ENCODE assay signal across 1 cellular context in genomic region chr6:18154507-18155272, GRCh38.
TF ChIP-seq lines count a peak whose summit lies in the region.

Gene TPMT (minus strand): TSS chr6:18155077. CDS start chr6:18149127, 5,950 bp downstream.

TF ChIP-seq in HepG2, 621 proteins besides CTCF, POLR2A, EP300 and RAD21 (continued from another document and continues in another):
- TF ChIP-seq MNT (IDR thresholded peaks at IDR 0.05) = 0 out of 2 replicates have a peak, but pooled peaks have one; percentile 30
- no peak for TF ChIP-seq MTF1 (CRISPR knock-in tag; IDR thresholded peaks at IDR 0.05)
- TF ChIP-seq NPAS2 (CRISPR knock-in tag; IDR thresholded peaks at IDR 0.05; ENCODE audit: borderline replicate concordance) = no peak
- TF ChIP-seq EED (CRISPR knock-in tag; IDR thresholded peaks at IDR 0.05) = no peak
- TF ChIP-seq, protein P1, sequence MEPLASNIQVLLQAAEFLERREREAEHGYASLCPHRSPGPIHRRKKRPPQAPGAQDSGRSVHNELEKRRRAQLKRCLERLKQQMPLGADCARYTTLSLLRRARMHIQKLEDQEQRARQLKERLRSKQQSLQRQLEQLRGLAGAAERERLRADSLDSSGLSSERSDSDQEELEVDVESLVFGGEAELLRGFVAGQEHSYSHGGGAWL (CRISPR knock-in tag; IDR thresholded peaks at IDR 0.05) = no peak
- TF ChIP-seq JUNB (CRISPR knock-in tag; IDR thresholded peaks at IDR 0.05; ENCODE audit: borderline replicate concordance) = no peak
- TF ChIP-seq HNRNPK (IDR thresholded peaks at IDR 0.05; ENCODE audit: low read depth, low read length, poor library complexity, severe bottlenecking) = no peak
- TF ChIP-seq HDAC2 (CRISPR knock-in tag; IDR thresholded peaks at IDR 0.05) = no peak; the same call in 1 of the 2 replicates
- no peak; the same call in 1 of the 2 replicates for TF ChIP-seq GATA4 (IDR thresholded peaks at IDR 0.05; ENCODE audit: borderline replicate concordance, low read depth)
- TF ChIP-seq TCF7 (IDR thresholded peaks at IDR 0.05; ENCODE audit: low read depth) = no peak
- TF ChIP-seq ADNP (CRISPR knock-in tag; IDR thresholded peaks at IDR 0.05) = no peak
- no peak for TF ChIP-seq CENPX (CRISPR knock-in tag; IDR thresholded peaks at IDR 0.05)
- TF ChIP-seq ZNF451 (CRISPR knock-in tag; IDR thresholded peaks at IDR 0.05) = no peak
- TF ChIP-seq TBX2 (CRISPR knock-in tag; IDR thresholded peaks at IDR 0.05; ENCODE audit: borderline replicate concordance) = peak; percentile 85
- TF ChIP-seq NFRKB (IDR thresholded peaks at IDR 0.05) = no peak
- peak; percentile 50; the same call in 1 of the 2 replicates for TF ChIP-seq ZNF414 (CRISPR knock-in tag; IDR thresholded peaks at IDR 0.05)
- TF ChIP-seq BRD4 (CRISPR knock-in tag; IDR thresholded peaks at IDR 0.05) = 0 out of 2 replicates have a peak, but pooled peaks have one; percentile 22
- TF ChIP-seq ZFY (CRISPR knock-in tag; IDR thresholded peaks at IDR 0.05) = no peak
- TF ChIP-seq ZFP36L2 (CRISPR knock-in tag; IDR thresholded peaks at IDR 0.05) = no peak
- no peak for TF ChIP-seq RARA (CRISPR knock-in tag; IDR thresholded peaks at IDR 0.05)
- no peak for TF ChIP-seq YEATS4 (CRISPR knock-in tag; IDR thresholded peaks at IDR 0.05; ENCODE audit: borderline replicate concordance)
- no peak for TF ChIP-seq DNMT1 (CRISPR knock-in tag; IDR thresholded peaks at IDR 0.05)
- no peak for TF ChIP-seq ZNF318 (CRISPR knock-in tag; IDR thresholded peaks at IDR 0.05)
- TF ChIP-seq ZNF3 (CRISPR knock-in tag; IDR thresholded peaks at IDR 0.05) = no peak
- TF ChIP-seq PPARG (CRISPR knock-in tag; conservative IDR thresholded peaks at IDR 0.05) = no peak
- TF ChIP-seq ATF2 (CRISPR knock-in tag; IDR thresholded peaks at IDR 0.05) = peak; percentile 49; the same call in 1 of the 2 replicates
- no peak for TF ChIP-seq ZNF749 (CRISPR knock-in tag; IDR thresholded peaks at IDR 0.05; ENCODE audit: borderline replicate concordance)
- TF ChIP-seq ZNF644 (CRISPR knock-in tag; IDR thresholded peaks at IDR 0.05; ENCODE audit: low read depth) = no peak
- no peak for TF ChIP-seq TRAFD1 (CRISPR knock-in tag; IDR thresholded peaks at IDR 0.05; ENCODE audit: borderline replicate concordance)
- TF ChIP-seq ZNF264 (CRISPR knock-in tag; IDR thresholded peaks at IDR 0.05) = no peak
- TF ChIP-seq THRA (CRISPR knock-in tag; IDR thresholded peaks at IDR 0.05; ENCODE audit: borderline replicate concordance) = no peak
- TF ChIP-seq ZNF350 (CRISPR knock-in tag; IDR thresholded peaks at IDR 0.05; ENCODE audit: borderline replicate concordance, low read depth) = no peak; the same call in 1 of the 2 replicates
- no peak for TF ChIP-seq ZNF432 (CRISPR knock-in tag; IDR thresholded peaks at IDR 0.05; ENCODE audit: borderline replicate concordance)
- no peak for TF ChIP-seq ZNF430 (CRISPR knock-in tag; IDR thresholded peaks at IDR 0.05)
- TF ChIP-seq ZNF331 (CRISPR knock-in tag; IDR thresholded peaks at IDR 0.05) = peak; percentile 40
- TF ChIP-seq HIVEP1 (CRISPR knock-in tag; IDR thresholded peaks at IDR 0.05) = peak; percentile 46; the same call in 1 of the 2 replicates
- TF ChIP-seq, protein P2, sequence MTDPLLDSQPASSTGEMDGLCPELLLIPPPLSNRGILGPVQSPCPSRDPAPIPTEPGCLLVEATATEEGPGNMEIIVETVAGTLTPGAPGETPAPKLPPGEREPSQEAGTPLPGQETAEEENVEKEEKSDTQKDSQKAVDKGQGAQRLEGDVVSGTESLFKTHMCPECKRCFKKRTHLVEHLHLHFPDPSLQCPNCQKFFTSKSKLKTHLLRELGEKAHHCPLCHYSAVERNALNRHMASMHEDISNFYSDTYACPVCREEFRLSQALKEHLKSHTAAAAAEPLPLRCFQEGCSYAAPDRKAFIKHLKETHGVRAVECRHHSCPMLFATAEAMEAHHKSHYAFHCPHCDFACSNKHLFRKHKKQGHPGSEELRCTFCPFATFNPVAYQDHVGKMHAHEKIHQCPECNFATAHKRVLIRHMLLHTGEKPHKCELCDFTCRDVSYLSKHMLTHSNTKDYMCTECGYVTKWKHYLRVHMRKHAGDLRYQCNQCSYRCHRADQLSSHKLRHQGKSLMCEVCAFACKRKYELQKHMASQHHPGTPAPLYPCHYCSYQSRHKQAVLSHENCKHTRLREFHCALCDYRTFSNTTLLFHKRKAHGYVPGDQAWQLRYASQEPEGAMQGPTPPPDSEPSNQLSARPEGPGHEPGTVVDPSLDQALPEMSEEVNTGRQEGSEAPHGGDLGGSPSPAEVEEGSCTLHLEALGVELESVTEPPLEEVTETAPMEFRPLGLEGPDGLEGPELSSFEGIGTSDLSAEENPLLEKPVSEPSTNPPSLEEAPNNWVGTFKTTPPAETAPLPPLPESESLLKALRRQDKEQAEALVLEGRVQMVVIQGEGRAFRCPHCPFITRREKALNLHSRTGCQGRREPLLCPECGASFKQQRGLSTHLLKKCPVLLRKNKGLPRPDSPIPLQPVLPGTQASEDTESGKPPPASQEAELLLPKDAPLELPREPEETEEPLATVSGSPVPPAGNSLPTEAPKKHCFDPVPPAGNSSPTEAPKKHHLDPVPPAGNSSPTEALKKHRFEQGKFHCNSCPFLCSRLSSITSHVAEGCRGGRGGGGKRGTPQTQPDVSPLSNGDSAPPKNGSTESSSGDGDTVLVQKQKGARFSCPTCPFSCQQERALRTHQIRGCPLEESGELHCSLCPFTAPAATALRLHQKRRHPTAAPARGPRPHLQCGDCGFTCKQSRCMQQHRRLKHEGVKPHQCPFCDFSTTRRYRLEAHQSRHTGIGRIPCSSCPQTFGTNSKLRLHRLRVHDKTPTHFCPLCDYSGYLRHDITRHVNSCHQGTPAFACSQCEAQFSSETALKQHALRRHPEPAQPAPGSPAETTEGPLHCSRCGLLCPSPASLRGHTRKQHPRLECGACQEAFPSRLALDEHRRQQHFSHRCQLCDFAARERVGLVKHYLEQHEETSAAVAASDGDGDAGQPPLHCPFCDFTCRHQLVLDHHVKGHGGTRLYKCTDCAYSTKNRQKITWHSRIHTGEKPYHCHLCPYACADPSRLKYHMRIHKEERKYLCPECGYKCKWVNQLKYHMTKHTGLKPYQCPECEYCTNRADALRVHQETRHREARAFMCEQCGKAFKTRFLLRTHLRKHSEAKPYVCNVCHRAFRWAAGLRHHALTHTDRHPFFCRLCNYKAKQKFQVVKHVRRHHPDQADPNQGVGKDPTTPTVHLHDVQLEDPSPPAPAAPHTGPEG (CRISPR knock-in tag; IDR thresholded peaks at IDR 0.05) = no peak
- no peak for TF ChIP-seq HDAC6 (IDR thresholded peaks at IDR 0.05; ENCODE audit: low read depth, low read length)
